ENCODE assay signal across 10 cellular contexts in genomic region chr1:167706931-167707877, GRCh38. TPM values are rescaled to one million over a fixed set of nuclear protein-coding genes. Genes with fewer than 3 reads are reported as not detected.
A peak's percentile ranks its signal among the peaks of the same experiment; 100 is the strongest.
DNase-seq lines count a peak whose midpoint lies in the region; ATAC-seq and TF ChIP-seq lines count a peak whose summit lies in the region.
"Had no signal": no experiment of that assay in that cellular context is flagged by ENCODE, and none has a peak within 500 bp of the region (broad histone marks: within the 10 kb centered on the region; RNA-seq: fewer than 3 reads in every experiment).

No MANE protein-coding gene starts in this region.

- POLR2A ChIA-PET in activated CD4-positive, alpha-beta memory T cell treated with anti-CD3 and anti-CD28 coated beads for 36 hours (lab: Charles Lee): interaction anchor here (0.6 to 1.3 kb wide), 2 partner anchors 78 to 128 kb away, joined by 3 to 4 read pairs; no protein-coding TSS in a partner anchor
- POLR2A ChIA-PET in activated CD4-positive, alpha-beta memory T cell treated with anti-CD3 and anti-CD28 coated beads, Interleukin-2, amount 10 ng/mL, durations not matched to agents 7 days and 5 days (lab: Charles Lee): no interaction called here

- H3K4me1 Mint-ChIP-seq in activated CD4-positive, alpha-beta memory T cell treated with anti-CD3 and anti-CD28 coated beads for 36 hours (ENCODE audit: low read depth): peaks cover 31% of the 10 kb centered on the region
- peaks cover 10% of the 10 kb centered on the region for H3K4me1 Mint-ChIP-seq in activated CD4-positive, alpha-beta memory T cell treated with anti-CD3 and anti-CD28 coated beads, Interleukin-2, amount 10 ng/mL, durations not matched to agents 7 days and 5 days
- H3K4me1 Mint-ChIP-seq in neural progenitor cell: peaks cover 39% of the 10 kb centered on the region

- H3K9me2 ChIP-seq in MM.1S (replicated peaks; ENCODE audit: insufficient read depth, low read length): no peaks in the 10 kb centered on the region
- H3K9me2 ChIP-seq: SK-N-SH had no signal

- intact Hi-C loops in activated CD4-positive, alpha-beta memory T cell treated with anti-CD3 and anti-CD28 coated beads for 36 hours (cut with micrococcal nuclease): loop anchor here (1.0 kb wide), 1 partner anchor 19 kb away; no protein-coding TSS in a partner anchor
- intact Hi-C loops in left ventricle myocardium inferior (cut with micrococcal nuclease): no loop called here

- H3K27ac ChIP-seq in MM.1S (ENCODE audit: low read length) (peak overlapping the region; percentile 22; the same call in 1 of the 2 replicates), neural progenitor cell (peak overlapping the region; percentile 41), left ventricle myocardium inferior (replicated peaks) (no peak overlapping the region)
- H3K27ac ChIP-seq: GM23248 had no signal

- no peaks in the 10 kb centered on the region for H3K27me3 ChIP-seq in MM.1S (replicated peaks; ENCODE audit: insufficient read depth, low read length)
- no peaks in the 10 kb centered on the region for H3K27me3 ChIP-seq in neural progenitor cell
- no peaks in the 10 kb centered on the region for H3K27me3 ChIP-seq in BE2C
- no peaks in the 10 kb centered on the region for H3K27me3 ChIP-seq in left ventricle myocardium inferior (ENCODE audit: low read depth)

- H3K36me3 ChIP-seq in MM.1S (replicated peaks; ENCODE audit: insufficient read depth, low read length) (0 out of 2 replicates have a peak, but pooled peaks cover 5% of the 10 kb centered on the region), neural progenitor cell (no peaks in the 10 kb centered on the region), BE2C (no peaks in the 10 kb centered on the region), left ventricle myocardium inferior (peaks cover 25% of the 10 kb centered on the region)

- TF ChIP-seq CTCF in MM.1S (IDR thresholded peaks at IDR 0.05; ENCODE audit: low read length) (no peak), neural progenitor cell (IDR thresholded peaks at IDR 0.05) (no peak), BE2C (IDR thresholded peaks at IDR 0.05; ENCODE audit: low read depth, low read length) (no peak), left ventricle myocardium inferior (IDR thresholded peaks at IDR 0.05; ENCODE audit: borderline replicate concordance) (no peak)

- H3K79me2 ChIP-seq in MM.1S (ENCODE audit: low read length): no peaks in the 10 kb centered on the region
- no peaks in the 10 kb centered on the region for H3K79me2 ChIP-seq in neural progenitor cell (ENCODE audit: low read depth)

- peaks cover 21% of the 10 kb centered on the region for H3F3A ChIP-seq in MM.1S (ENCODE audit: insufficient read depth, low read length)
- peaks cover 39% of the 10 kb centered on the region for H3F3A ChIP-seq in neural progenitor cell (ENCODE audit: low read depth)

- H3K27me3 Mint-ChIP-seq in activated CD4-positive, alpha-beta memory T cell treated with anti-CD3 and anti-CD28 coated beads for 36 hours: no peaks in the 10 kb centered on the region
- H3K27me3 Mint-ChIP-seq in activated CD4-positive, alpha-beta memory T cell treated with anti-CD3 and anti-CD28 coated beads, Interleukin-2, amount 10 ng/mL, durations not matched to agents 7 days and 5 days: no peaks in the 10 kb centered on the region
- peaks cover 6% of the 10 kb centered on the region for H3K27me3 Mint-ChIP-seq in neural progenitor cell (ENCODE audit: insufficient read depth, low read depth)

- H3K36me3 Mint-ChIP-seq in activated CD4-positive, alpha-beta memory T cell treated with anti-CD3 and anti-CD28 coated beads for 36 hours: peaks cover 18% of the 10 kb centered on the region
- H3K36me3 Mint-ChIP-seq in activated CD4-positive, alpha-beta memory T cell treated with anti-CD3 and anti-CD28 coated beads, Interleukin-2, amount 10 ng/mL, durations not matched to agents 7 days and 5 days (ENCODE audit: low read depth): peaks cover 53% of the 10 kb centered on the region
- no peaks in the 10 kb centered on the region for H3K36me3 Mint-ChIP-seq in neural progenitor cell

- H3K4me1 ChIP-seq in MM.1S (ENCODE audit: low read length) (peaks cover 42% of the 10 kb centered on the region), neural progenitor cell (peaks cover 44% of the 10 kb centered on the region), BE2C (no peaks in the 10 kb centered on the region), left ventricle myocardium inferior (peaks cover 18% of the 10 kb centered on the region)

- ATAC-seq in GM21825 (IDR thresholded peaks at IDR 0.05; ENCODE audit: unreplicated experiment): peak; percentile 47

- no peaks in the 10 kb centered on the region for H3K9me3 Mint-ChIP-seq in activated CD4-positive, alpha-beta memory T cell treated with anti-CD3 and anti-CD28 coated beads for 36 hours
- H3K9me3 Mint-ChIP-seq in activated CD4-positive, alpha-beta memory T cell treated with anti-CD3 and anti-CD28 coated beads, Interleukin-2, amount 10 ng/mL, durations not matched to agents 7 days and 5 days: no peaks in the 10 kb centered on the region
- no peaks in the 10 kb centered on the region for H3K9me3 Mint-ChIP-seq in neural progenitor cell

- CTCF ChIA-PET in activated CD4-positive, alpha-beta memory T cell treated with anti-CD3 and anti-CD28 coated beads for 36 hours (lab: Charles Lee): interaction anchor here (0.6 to 5.1 kb wide), 4 partner anchors 9 to 154 kb away, joined by 4 to 17 read pairs (median 5); partner anchors contain the start of gene CREG1
- CTCF ChIA-PET in activated CD4-positive, alpha-beta memory T cell treated with anti-CD3 and anti-CD28 coated beads, Interleukin-2, amount 10 ng/mL, durations not matched to agents 7 days and 5 days (lab: Charles Lee): interaction anchor here (2.5 to 3.2 kb wide), 2 partner anchors 9 to 107 kb away, joined by 9 to 12 read pairs; no protein-coding TSS in a partner anchor

- H2AFZ ChIP-seq in MM.1S (ENCODE audit: low read length) (no peak overlapping the region), neural progenitor cell (replicated peaks) (no peak overlapping the region)
- H2AFZ ChIP-seq: GM23248 had no signal

- H3K4me2 ChIP-seq in MM.1S (ENCODE audit: low read depth, low read length) (peak overlapping the region; percentile 20; the same call in 1 of the 2 replicates), neural progenitor cell (peak overlapping the region; percentile 67)
- H3K4me2 ChIP-seq: SK-N-SH had no signal

- no peak for DNase-seq in activated CD4-positive, alpha-beta memory T cell treated with anti-CD3 and anti-CD28 coated beads for 36 hours
- DNase-seq in activated CD4-positive, alpha-beta memory T cell treated with anti-CD3 and anti-CD28 coated beads, Interleukin-2, amount 10 ng/mL, durations not matched to agents 7 days and 5 days: no peak
- DNase-seq in MM.1S (no peak), neural progenitor cell (ENCODE audit: low spot score) (peak; percentile 63), BE2C (no peak), left ventricle myocardium inferior (no peak), H4 (ENCODE audit: low spot score) (no peak)
- DNase-seq: GM23248, SK-N-SH had no signal

- H3K9me3 ChIP-seq in MM.1S (replicated peaks; ENCODE audit: insufficient read depth, low read length) (no peaks in the 10 kb centered on the region), neural progenitor cell (ENCODE audit: low read depth) (no peaks in the 10 kb centered on the region), BE2C (no peaks in the 10 kb centered on the region), left ventricle myocardium inferior (replicated peaks) (no peaks in the 10 kb centered on the region)
- H3K9me3 ChIP-seq: SK-N-SH had no signal

- H3K4me3 ChIP-seq in MM.1S (ENCODE audit: low read length): no peak overlapping the region
- H3K4me3 ChIP-seq in neural progenitor cell: peak overlapping the region; percentile 8
- H3K4me3 ChIP-seq in BE2C (ENCODE audit: low read depth, low read length): no peak overlapping the region
- H3K4me3 ChIP-seq in left ventricle myocardium inferior: no peak overlapping the region
- H3K4me3 ChIP-seq: GM23248 had no signal

- H4K20me1 ChIP-seq in MM.1S (ENCODE audit: insufficient read depth, low read length): no peaks in the 10 kb centered on the region
- H4K20me1 ChIP-seq in neural progenitor cell (ENCODE audit: low read depth): no peaks in the 10 kb centered on the region

- H3K4me3 Mint-ChIP-seq in activated CD4-positive, alpha-beta memory T cell treated with anti-CD3 and anti-CD28 coated beads for 36 hours: no peak overlapping the region
- H3K4me3 Mint-ChIP-seq in activated CD4-positive, alpha-beta memory T cell treated with anti-CD3 and anti-CD28 coated beads, Interleukin-2, amount 10 ng/mL, durations not matched to agents 7 days and 5 days: no peak overlapping the region
- H3K4me3 Mint-ChIP-seq in neural progenitor cell: peak overlapping the region; percentile 28

- H3K9ac ChIP-seq in MM.1S (ENCODE audit: low read length): no peak overlapping the region
- H3K9ac ChIP-seq in neural progenitor cell: no peak overlapping the region
- H3K9ac ChIP-seq: GM23248, SK-N-SH had no signal

- H3K27ac Mint-ChIP-seq in activated CD4-positive, alpha-beta memory T cell treated with anti-CD3 and anti-CD28 coated beads for 36 hours: peak overlapping the region; percentile 56
- H3K27ac Mint-ChIP-seq in activated CD4-positive, alpha-beta memory T cell treated with anti-CD3 and anti-CD28 coated beads, Interleukin-2, amount 10 ng/mL, durations not matched to agents 7 days and 5 days: no peak overlapping the region
- peak overlapping the region; percentile 6 for H3K27ac Mint-ChIP-seq in neural progenitor cell

RNA-seq across cellular contexts. Expression of gene MPZL1, which starts 14.6 kb away (rescaled TPM):
- total RNA-seq in activated CD4-positive, alpha-beta memory T cell treated with anti-CD3 and anti-CD28 coated beads for 36 hours: 10 to 100 TPM; 21.9 to 23.0 TPM
- 10 to 100 TPM; 17.4 to 19.0 TPM for total RNA-seq in activated CD4-positive, alpha-beta memory T cell treated with anti-CD3 and anti-CD28 coated beads, Interleukin-2, amount 10 ng/mL, durations not matched to agents 7 days and 5 days
- total RNA-seq in neural progenitor cell (ENCODE audit: low replicate concordance) (121 and 125 TPM in 2 replicates), left ventricle myocardium inferior (28.9 TPM)
- 46.7 TPM for polyA plus RNA-seq in BE2C (2012; ENCODE audit: insufficient read depth, insufficient read length, low read depth)
- total RNA-seq in H4 (2014; rRNA removed; shearing (Covaris generic)): 59.2 and 76.5 TPM in 2 replicates
